ENCODE assay signal across 8 cellular contexts in the genomic region with DNA sequence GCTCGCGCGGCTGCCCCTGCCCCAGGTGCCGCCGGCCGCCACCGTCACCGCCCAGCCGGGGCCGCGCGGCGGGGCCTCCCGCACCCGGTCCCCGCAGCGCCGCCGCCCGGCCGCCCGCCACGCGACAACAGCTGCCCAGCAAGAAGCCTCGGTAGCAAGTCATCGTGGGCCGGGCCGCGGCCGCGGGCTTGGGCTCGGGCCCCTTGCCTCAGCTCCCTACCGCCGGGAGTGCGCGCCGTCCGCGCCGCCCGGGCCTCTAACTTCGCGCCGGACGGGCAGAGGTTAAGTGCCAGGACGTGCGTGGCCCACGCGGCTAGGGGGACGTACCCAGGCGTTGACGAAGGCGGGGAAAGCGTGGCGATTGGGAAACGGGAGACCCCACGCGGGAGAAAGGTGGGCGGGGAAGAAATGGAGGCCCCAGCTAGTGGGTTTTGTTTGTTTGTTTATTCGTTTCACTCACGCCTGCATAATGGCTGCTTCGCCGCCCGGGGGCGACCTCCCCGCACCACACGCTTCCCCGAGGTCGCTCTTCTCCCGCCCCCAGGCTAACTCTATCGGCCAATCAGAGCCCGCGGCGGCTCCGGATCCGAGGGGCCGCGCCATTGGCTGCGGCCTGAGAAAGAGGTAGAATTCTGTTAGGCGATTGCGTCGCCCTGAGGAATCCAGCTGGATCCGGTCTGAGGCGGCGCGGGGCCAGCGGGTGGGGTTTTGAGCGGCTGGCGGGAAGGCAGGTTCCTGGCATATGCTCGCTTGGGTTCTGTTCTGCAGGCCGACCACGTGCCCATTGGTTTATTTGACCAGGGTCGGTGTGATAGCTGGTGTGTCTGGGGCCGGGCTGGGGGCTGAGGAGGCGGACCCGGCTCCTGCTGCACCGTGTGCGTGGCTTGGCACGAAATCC. TPM values are rescaled to one million over a fixed set of nuclear protein-coding genes. Genes with fewer than 3 reads are reported as not detected.
DNase-seq lines count a peak whose midpoint lies in the region; ATAC-seq, FAIRE-seq and TF ChIP-seq lines count a peak whose summit lies in the region.

A gene with protein sequence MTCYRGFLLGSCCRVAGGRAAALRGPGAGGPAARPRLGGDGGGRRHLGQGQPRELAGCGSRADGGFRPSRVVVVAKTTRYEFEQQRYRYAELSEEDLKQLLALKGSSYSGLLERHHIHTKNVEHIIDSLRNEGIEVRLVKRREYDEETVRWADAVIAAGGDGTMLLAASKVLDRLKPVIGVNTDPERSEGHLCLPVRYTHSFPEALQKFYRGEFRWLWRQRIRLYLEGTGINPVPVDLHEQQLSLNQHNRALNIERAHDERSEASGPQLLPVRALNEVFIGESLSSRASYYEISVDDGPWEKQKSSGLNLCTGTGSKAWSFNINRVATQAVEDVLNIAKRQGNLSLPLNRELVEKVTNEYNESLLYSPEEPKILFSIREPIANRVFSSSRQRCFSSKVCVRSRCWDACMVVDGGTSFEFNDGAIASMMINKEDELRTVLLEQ (minus strand): TSS at position 290 of the 898 bp plus-strand sequence. CDS start 127 bp downstream, at position 163.

- H3K27ac Mint-ChIP-seq in activated naive CD8-positive, alpha-beta T cell treated with anti-CD3 and anti-CD28 coated beads, Interleukin-2, amount 50 U/mL, for 24 hours, result peak within 1 kb of the TSS; percentile 94

- peaks cover 8% of the 10 kb centered on the region for H3K9me3 Mint-ChIP-seq in activated naive CD8-positive, alpha-beta T cell treated with anti-CD3 and anti-CD28 coated beads, Interleukin-2, amount 50 U/mL, for 24 hours

- intact Hi-C loops in Right ventricle myocardium superior (cut with DNase I), result no loop called here
- intact Hi-C loops in pancreas (cut with DNase I), result no loop called here
- intact Hi-C loops in tibial artery (cut with DNase I; ENCODE audit: low total_unique reads), result loop anchor here (10.0 kb wide), 1 partner anchor 63 kb away; a partner anchor contains a TSS

- TF ChIP-seq CTCF in GM12875 (IDR thresholded peaks at IDR 0.05; ENCODE audit: borderline replicate concordance, insufficient read depth, low read depth, low read length) (peak; percentile 67), pancreas (IDR thresholded peaks at IDR 0.05) (peak; percentile 25 to 67 (median 47)), tibial artery (IDR thresholded peaks at IDR 0.05) (peak; percentile 51 to 73)

- DNase-seq in NCI-H1417 treated with DMSO at 0.1 percent for 48 hours (lab: John Stamatoyannopoulos, UW) (peak; percentile 83), SW480 (ENCODE audit: low spot score) (peak; percentile 94), Right ventricle myocardium superior (peak; percentile 97), pancreas (peak; percentile 95 to 97 (median 96)), tibial artery (peak; percentile 95 to 98)
- DNase-seq in activated naive CD8-positive, alpha-beta T cell treated with anti-CD3 and anti-CD28 coated beads, Interleukin-2, amount 50 U/mL, for 24 hours, result peak; percentile 89

- peaks cover 48% of the 10 kb centered on the region for H3K4me1 Mint-ChIP-seq in activated naive CD8-positive, alpha-beta T cell treated with anti-CD3 and anti-CD28 coated beads, Interleukin-2, amount 50 U/mL, for 24 hours

- H3K4me1 ChIP-seq in pancreas, result peaks cover 9 to 35% (median 27%) of the 10 kb centered on the region in 3 donors
- peaks cover 0 to 41% (median 25%) of the 10 kb centered on the region in 4 donors for H3K4me1 ChIP-seq in tibial artery

- no peaks in the 10 kb centered on the region for H3K27me3 ChIP-seq in pancreas
- H3K27me3 ChIP-seq in tibial artery, result no peaks in the 10 kb centered on the region

- peak within 1 kb of the TSS; percentile 98 to 100 (median 99) for H3K27ac ChIP-seq in pancreas
- H3K27ac ChIP-seq in tibial artery, result peak within 1 kb of the TSS; percentile 92 to 100

- peak within 1 kb of the TSS; percentile 84 for H3K4me3 Mint-ChIP-seq in activated naive CD8-positive, alpha-beta T cell treated with anti-CD3 and anti-CD28 coated beads, Interleukin-2, amount 50 U/mL, for 24 hours

- H3K9me3 ChIP-seq in pancreas, result no peaks in the 10 kb centered on the region
- H3K9me3 ChIP-seq in tibial artery, result no peaks in the 10 kb centered on the region

- H3K36me3 ChIP-seq in pancreas (no peaks in the 10 kb centered on the region), tibial artery (peaks cover 0 to 7% (median 0%) of the 10 kb centered on the region in 3 donors)

- FAIRE-seq in pancreas (lab: Jason Lieb, UNC), result peak; percentile 90

- peaks cover 5% of the 10 kb centered on the region for H3K36me3 Mint-ChIP-seq in activated naive CD8-positive, alpha-beta T cell treated with anti-CD3 and anti-CD28 coated beads, Interleukin-2, amount 50 U/mL, for 24 hours (ENCODE audit: low read depth)

- 0 to 1% methylated on average over 94 to 99 of the region's 99 CpGs for WGBS in pancreas, 2 donors

- H3K4me3 ChIP-seq in GM12875 (ENCODE audit: low read depth, low read length) (peak within 1 kb of the TSS; percentile 64), pancreas (peak within 1 kb of the TSS; percentile 87 to 98 (median 92)), tibial artery (peak within 1 kb of the TSS; percentile 69 to 99)

- no peaks in the 10 kb centered on the region for H3K27me3 Mint-ChIP-seq in activated naive CD8-positive, alpha-beta T cell treated with anti-CD3 and anti-CD28 coated beads, Interleukin-2, amount 50 U/mL, for 24 hours

- ATAC-seq in HG02798 (IDR thresholded peaks at IDR 0.05; ENCODE audit: poor library complexity, unreplicated experiment) (peak; percentile 91), Right ventricle myocardium superior (ENCODE audit: poor library complexity) (peak; percentile 93), pancreas (peak; percentile 84 to 90 (median 86))
- ATAC-seq in activated naive CD8-positive, alpha-beta T cell treated with anti-CD3 and anti-CD28 coated beads, Interleukin-2, amount 50 U/mL, for 24 hours, result peak; percentile 90

RNA-seq across cellular contexts. Expression of the gene that starts here (rescaled TPM):
- 37.3 TPM for total RNA-seq in Right ventricle myocardium superior
- total RNA-seq in pancreas, result 10 to 100 TPM; 25.1 to 34.1 (median 30.5) TPM
- 10 to 100 TPM in 1 of 2 donors, 1 to 10 TPM in 1; 8.6 to 12.0 TPM for polyA plus RNA-seq in pancreas

Comparison
In these comparisons a context has a peak if more than half of its experiments do, and no peak if none do; other contexts are left out.
1. Peak in every context shown above with its lines: DNase-seq, ATAC-seq, H3K4me3 ChIP-seq and H3K27ac ChIP-seq.